In genomic region chr11:74397531-74398243, GRCh38 we compare ENCODE assay signal across 8 cellular contexts. TPM values are rescaled to one million over a fixed set of nuclear protein-coding genes. Genes with fewer than 3 reads are reported as not detected.
DNase-seq lines count a peak whose midpoint lies in the region; ATAC-seq and TF ChIP-seq lines count a peak whose summit lies in the region.

No MANE protein-coding gene starts in this region.

- peak; percentile 51 for ATAC-seq in left lung

- no peaks in the 10 kb centered on the region for H4K20me1 ChIP-seq in GM23248 (ENCODE audit: insufficient read depth)

- 1 to 2% methylated on average over 25 to 33 of the region's 34 CpGs for WGBS in GM23248 (ENCODE audit: low coverage in 1 of 2, low lambda C conversion rate in 2 of 2, missing lambda C conversion rate in 2 of 2), 2 experiments

- no peaks in the 10 kb centered on the region for H3K9me3 ChIP-seq in GM23248 (ENCODE audit: low read depth)
- no peaks in the 10 kb centered on the region for H3K9me3 ChIP-seq in left lung

- in situ Hi-C loops in Caki2 (cut with HindIII; ENCODE audit: low pct_unique_long_range_greater_than_20kb, low sequenced_read_pairs) = no loop called here
- in situ Hi-C loops in GM23248 (cut with MboI) = no loop called here

- H3K4me3 Mint-ChIP-seq in chondrocyte (ENCODE audit: unreplicated experiment) = peak overlapping the region; percentile 99

- intact Hi-C loops in left lung (cut with DNase I) = no loop called here

- no peaks in the 10 kb centered on the region for H3K4me1 ChIP-seq in GM23248 (ENCODE audit: insufficient read depth)
- peaks cover 0 to 7% of the 10 kb centered on the region in 2 donors for H3K4me1 ChIP-seq in left lung

- TF ChIP-seq CTCF in chondrocyte (IDR thresholded peaks at IDR 0.05) (peak; percentile 28), left lung (IDR thresholded peaks at IDR 0.05) (peak in 1 of 2 donors; percentile 22)

- H3K9me3 Mint-ChIP-seq in chondrocyte (ENCODE audit: low read depth) = no peaks in the 10 kb centered on the region

- H3K27me3 Mint-ChIP-seq in chondrocyte (ENCODE audit: low read depth) = no peaks in the 10 kb centered on the region

- peaks cover 36% of the 10 kb centered on the region for H3K4me1 Mint-ChIP-seq in chondrocyte (ENCODE audit: low read depth)

- no peak overlapping the region for H3K27ac ChIP-seq in GM23248
- H3K27ac ChIP-seq in left lung = peak overlapping the region; percentile 84 to 90

- DNase-seq in Caki2 (ENCODE audit: low read depth) (peak; percentile 38), GM23248 (peak; percentile 54), NCI-H146 treated with DMSO at 0.1 percent for 48 hours (lab: John Stamatoyannopoulos, UW; ENCODE audit: unreplicated experiment) (peak; percentile 57), T-helper 22 cell (ENCODE audit: low read depth) (peak; percentile 27), chondrocyte (ENCODE audit: low spot score) (no peak), left lung (peak in 1 of 2 donors; percentile 88), putamen (ENCODE audit: low spot score) (no peak)
- DNase-seq in stimulated activated CD8-positive, alpha-beta memory T cell treated with anti-CD3 and anti-CD28 coated beads, Interleukin-4, amount 100 ng/mL, for 24 hours (ENCODE audit: low read depth) = peak; percentile 5

- no peaks in the 10 kb centered on the region for H3K36me3 ChIP-seq in GM23248 (ENCODE audit: low read depth)
- H3K36me3 ChIP-seq in left lung = no peaks in the 10 kb centered on the region

- H3K9me2 ChIP-seq in GM23248 (ENCODE audit: insufficient read depth) = no peaks in the 10 kb centered on the region

- peak overlapping the region; percentile 98 for H2AFZ ChIP-seq in GM23248

- H3K79me2 ChIP-seq in GM23248 (ENCODE audit: insufficient read depth) = peaks cover 19% of the 10 kb centered on the region

- peak overlapping the region; percentile 86 for H3K4me2 ChIP-seq in GM23248 (ENCODE audit: unreplicated experiment)

- no peaks in the 10 kb centered on the region for H3K27me3 ChIP-seq in GM23248 (replicated peaks; ENCODE audit: insufficient read depth)
- no peaks in the 10 kb centered on the region for H3K27me3 ChIP-seq in left lung

- H3F3A ChIP-seq in GM23248 (ENCODE audit: insufficient read depth) = no peaks in the 10 kb centered on the region

- H3K27ac Mint-ChIP-seq in chondrocyte (ENCODE audit: unreplicated experiment) = peak overlapping the region; percentile 81

- H3K4me3 ChIP-seq in GM23248 (peak overlapping the region; percentile 83), left lung (peak overlapping the region; percentile 71 to 79)

- peak overlapping the region; percentile 76 for H3K9ac ChIP-seq in GM23248

- no peaks in the 10 kb centered on the region for H3K36me3 Mint-ChIP-seq in chondrocyte (ENCODE audit: low read depth)

RNA-seq across cellular contexts. Expression of gene PGM2L1, which starts 0.5 kb away (rescaled TPM):
- 0.17 and 0.26 TPM in 2 replicates for total RNA-seq in Caki2 (2014; rRNA removed; shearing (Covaris generic); ENCODE audit: low replicate concordance)
- 4.6 and 5.2 TPM in 2 replicates for total RNA-seq in GM23248 (2014; rRNA removed; shearing (Covaris generic))
- 4.7 and 5.1 TPM in 2 replicates for polyA plus RNA-seq in GM23248 (2016; fragmentation: Nextera tagmentation; extraction: Ambion mirVana)
- total RNA-seq in chondrocyte = 20.4 to 23.6 TPM (median 22.0 TPM) in 3 replicates
- 10 to 100 TPM in 1 of 2 donors, 1 to 10 TPM in 1; 6.8 to 12.2 TPM for total RNA-seq in left lung

Comparison
In these comparisons a context has a peak if more than half of its experiments do, and no peak if none do; other contexts are left out.
1. DNase-seq: peak in Caki2 (single experiment), GM23248 (single experiment), NCI-H146 treated with DMSO at 0.1 percent for 48 hours (single experiment), T-helper 22 cell (single experiment) and stimulated activated CD8-positive, alpha-beta memory T cell treated with anti-CD3 and anti-CD28 coated beads, Interleukin-4, amount 100 ng/mL, for 24 hours (single experiment); none in chondrocyte (single experiment) and putamen (single experiment).